Comparison of ENCODE assay signal across 6 cellular contexts in genomic region chr5:176389769-176390123, GRCh38. TPM values are rescaled to one million over a fixed set of nuclear protein-coding genes. Genes with fewer than 3 reads are reported as not detected.
A peak's percentile ranks its signal among the peaks of the same experiment; 100 is the strongest.
DNase-seq lines count a peak whose midpoint lies in the region; ATAC-seq and TF ChIP-seq lines count a peak whose summit lies in the region.
"Not testable (repeated sequence)": the region's sequence is repeated elsewhere in the genome, so short reads cannot be mapped to it uniquely, and the experiment has no call there.

No MANE protein-coding gene starts in this region.

- not testable (repeated sequence) for TF ChIP-seq CTCF in SK-N-SH (IDR thresholded peaks at IDR 0.05); body of pancreas (IDR thresholded peaks at IDR 0.05); heart left ventricle (IDR thresholded peaks at IDR 0.05); nephron progenitor cell (IDR thresholded peaks at IDR 0.05)

- H3K79me2 ChIP-seq in SK-N-SH (ENCODE audit: insufficient read depth) = peaks cover 51% of the 10 kb centered on the region

- peaks cover 29% of the 10 kb centered on the region for H3K36me3 Mint-ChIP-seq in nephron progenitor cell (ENCODE audit: low read depth)

- not testable (repeated sequence) for H3K9me2 ChIP-seq in SK-N-SH

- H4K20me1 ChIP-seq in SK-N-SH (ENCODE audit: insufficient read depth) = not testable (repeated sequence)

- CTCF ChIA-PET in SK-N-SH (lab: Yijun Ruan, JAX) = not testable (repeated sequence)

- POLR2A ChIA-PET in SK-N-SH (lab: Yijun Ruan, JAX) = interaction anchor here (0.9 to 1.5 kb wide), 2 partner anchors 26 to 976 kb away, joined by 3 to 4 read pairs; partner anchors contain the start of gene CLTB

- H3K4me1 ChIP-seq in SK-N-SH (ENCODE audit: control insufficient read depth in 1 of 2, insufficient read depth in 2 of 2, low read depth in 1 of 2, low read length in 1 of 2) = peaks cover 0 to 14% of the 10 kb centered on the region in 2 experiments; a peak in 2 of 4 replicates
- peaks cover 29% of the 10 kb centered on the region for H3K4me1 ChIP-seq in body of pancreas
- H3K4me1 ChIP-seq in heart left ventricle = peaks cover 3 to 35% (median 22%) of the 10 kb centered on the region in 12 donors
- not testable (repeated sequence) for H3K4me1 ChIP-seq in thymus (ENCODE audit: control insufficient read depth, insufficient read depth, low read length)

- H3K36me3 ChIP-seq in SK-N-SH (replicated peaks in 1 of 2; ENCODE audit: control insufficient read depth in 1 of 2, insufficient read depth in 2 of 2, low read length in 1 of 2) = peaks cover 11 to 30% of the 10 kb centered on the region in 2 experiments
- not testable (repeated sequence) for H3K36me3 ChIP-seq in body of pancreas (replicated peaks in 1 of 2; ENCODE audit: insufficient read depth in 1 of 2, low read depth in 2 of 2)
- H3K36me3 ChIP-seq in heart left ventricle = peaks cover 2 to 57% (median 51%) of the 10 kb centered on the region in 9 donors
- H3K36me3 ChIP-seq in thymus (ENCODE audit: control insufficient read depth, insufficient read depth) = peaks cover 32% of the 10 kb centered on the region

- peak overlapping the region; percentile 96 for H3K9ac ChIP-seq in SK-N-SH

- not testable (repeated sequence) for TF ChIP-seq EP300 in SK-N-SH (IDR thresholded peaks at IDR 0.05; ENCODE audit: borderline replicate concordance in 1 of 2, low read depth in 1 of 2, low read length in 1 of 2)

- not testable (repeated sequence) for DNase-seq in SK-N-SH, body of pancreas, nephron progenitor cell
- DNase-seq in heart left ventricle = peak in 1 of 5 donors; percentile 19

- WGBS in SK-N-SH (ENCODE audit: low lambda C conversion rate) = 75% methylated on average over 11 of the region's 13 CpGs
- WGBS in body of pancreas, 2 donors = 82 to 83% methylated on average over 13 of the region's 13 CpGs
- WGBS in heart left ventricle, 4 donors = 84 to 89% (median 85%) methylated on average over 13 of the region's 13 CpGs
- 89% methylated on average over 13 of the region's 13 CpGs for WGBS in thymus

- H3K4me1 Mint-ChIP-seq in nephron progenitor cell = peaks cover 34% of the 10 kb centered on the region

- TF ChIP-seq POLR2A in body of pancreas (IDR thresholded peaks at IDR 0.05); heart left ventricle (IDR thresholded peaks at IDR 0.05): not testable (repeated sequence)

- H3K27ac Mint-ChIP-seq in nephron progenitor cell = peak overlapping the region; percentile 100

- TF ChIP-seq RAD21 in SK-N-SH (IDR thresholded peaks at IDR 0.05; ENCODE audit: low read length) = not testable (repeated sequence)

- H3K27ac ChIP-seq in SK-N-SH (ENCODE audit: low read depth in 2 of 2, low read length in 1 of 2) (peak overlapping the region; percentile 96 to 97), body of pancreas (peak overlapping the region; percentile 92 to 97 (median 94)), heart left ventricle (peak overlapping the region; percentile 85 to 100 (median 96)), thymus (ENCODE audit: low read depth) (peak overlapping the region; percentile 10)

- H3K9me3 ChIP-seq in SK-N-SH; body of pancreas; heart left ventricle; thymus (ENCODE audit: control insufficient read depth): not testable (repeated sequence)

- not testable (repeated sequence) for H3K27me3 Mint-ChIP-seq in nephron progenitor cell (ENCODE audit: low read depth, poor library complexity)

- peak overlapping the region; percentile 44; the same call in 1 of the 2 replicates for H2AFZ ChIP-seq in SK-N-SH (ENCODE audit: low read depth)

- not testable (repeated sequence) for H3K27me3 ChIP-seq in SK-N-SH (ENCODE audit: insufficient read depth); body of pancreas; heart left ventricle; thymus (ENCODE audit: control insufficient read depth, insufficient read depth)

- H3K4me3 ChIP-seq in GM08714 (ENCODE audit: low read length) = peak overlapping the region; percentile 93
- H3K4me3 ChIP-seq in SK-N-SH (ENCODE audit: low read depth in 2 of 2, low read length in 1 of 2) = peak overlapping the region; percentile 92 to 96
- H3K4me3 ChIP-seq in body of pancreas = peak overlapping the region; percentile 65 to 67
- H3K4me3 ChIP-seq in heart left ventricle = peak overlapping the region; percentile 53 to 89 (median 82)
- H3K4me3 ChIP-seq in thymus (ENCODE audit: low read length) = peak overlapping the region; percentile 70

- ATAC-seq in body of pancreas, heart left ventricle: not testable (repeated sequence)

- H3K9me3 Mint-ChIP-seq in nephron progenitor cell = not testable (repeated sequence)

- H3K4me3 Mint-ChIP-seq in nephron progenitor cell = peak overlapping the region; percentile 100

- H3F3A ChIP-seq in SK-N-SH (replicated peaks; ENCODE audit: insufficient read depth) = not testable (repeated sequence)

- intact Hi-C loops in body of pancreas (cut with DNase I) = not testable (repeated sequence)
- intact Hi-C loops in heart left ventricle (cut with DNase I) = loop anchor here in 2 of 10 donors (1.0 to 10.0 kb wide), 3 partner anchors 27 to 145 kb away; partner anchors contain the start of genes KIAA1191 (in 1 of the 2) and RNF44 (in 1 of the 2)

- H3K4me2 ChIP-seq in SK-N-SH = peak overlapping the region; percentile 87

RNA-seq across cellular contexts. Expression of gene HIGD2A, which starts 1.2 kb away (rescaled TPM):
- polyA plus RNA-seq in SK-N-SH (2012; rRNA removed) (211 and 213 TPM in 2 replicates), heart left ventricle (100 to 1,000 TPM; 229 to 454 TPM), thymus (161 TPM)
- polyA plus RNA-seq in SK-N-SH (2012; cell fraction: cytosol; rRNA removed) = 139 and 190 TPM in 2 replicates
- polyA plus RNA-seq in SK-N-SH (2012; cell fraction: nucleus; rRNA removed) = 57.7 and 81.8 TPM in 2 replicates
- total RNA-seq in body of pancreas (10 to 100 TPM; 20.1 to 44.1 TPM), heart left ventricle (100 to 1,000 TPM; 177 to 318 (median 218) TPM)

RNA-seq across cellular contexts. Expression of gene NOP16, which starts 1.3 kb away (rescaled TPM):
- polyA plus RNA-seq in SK-N-SH (2012; rRNA removed) (158 and 161 TPM in 2 replicates), heart left ventricle (10 to 100 TPM; 33.4 to 83.4 TPM), thymus (30.6 TPM)
- polyA plus RNA-seq in SK-N-SH (2012; cell fraction: cytosol; rRNA removed) = 134 and 136 TPM in 2 replicates
- polyA plus RNA-seq in SK-N-SH (2012; cell fraction: nucleus; rRNA removed) = 233 and 292 TPM in 2 replicates
- total RNA-seq in body of pancreas (10 to 100 TPM; 19.2 to 32.0 TPM), heart left ventricle (10 to 100 TPM in 8 of 9 donors, 1 to 10 TPM in 1; 9.3 to 33.9 (median 15.8) TPM)

RNA-seq across cellular contexts. Expression of gene ARL10, which starts 24.5 kb away (rescaled TPM):
- 4.6 and 7.8 TPM in 2 replicates for polyA plus RNA-seq in SK-N-SH (2012; rRNA removed)
- 3.6 and 5.7 TPM in 2 replicates for polyA plus RNA-seq in SK-N-SH (2012; cell fraction: cytosol; rRNA removed)
- polyA plus RNA-seq in SK-N-SH (2012; cell fraction: nucleus; rRNA removed) = 27.9 and 49.3 TPM in 2 replicates
- total RNA-seq in body of pancreas = 1 to 10 TPM; 2.9 to 3.3 TPM
- total RNA-seq in heart left ventricle = 1 to 10 TPM; 2.9 to 8.1 (median 5.4) TPM
- polyA plus RNA-seq in heart left ventricle = 1 to 10 TPM; 1.5 to 4.8 TPM
- polyA plus RNA-seq in thymus = 3.3 TPM

RNA-seq across cellular contexts. Expression of gene CLTB, which starts 26.6 kb away (rescaled TPM):
- polyA plus RNA-seq in SK-N-SH (2012; rRNA removed) (85.9 and 91.2 TPM in 2 replicates), heart left ventricle (100 to 1,000 TPM; 461 to 464 TPM), thymus (129 TPM)
- polyA plus RNA-seq in SK-N-SH (2012; cell fraction: cytosol; rRNA removed) = 67.0 and 82.5 TPM in 2 replicates
- 37.1 and 45.6 TPM in 2 replicates for polyA plus RNA-seq in SK-N-SH (2012; cell fraction: nucleus; rRNA removed)
- total RNA-seq in body of pancreas (10 to 100 TPM; 39.6 to 57.3 TPM), heart left ventricle (100 to 1,000 TPM; 185 to 401 (median 231) TPM)

RNA-seq across cellular contexts. Expression of gene KIAA1191, which starts 28.2 kb away (rescaled TPM):
- polyA plus RNA-seq in SK-N-SH (2012; rRNA removed) (100 and 127 TPM in 2 replicates), heart left ventricle (10 to 100 TPM; 42.8 to 61.8 TPM), thymus (56.0 TPM)
- polyA plus RNA-seq in SK-N-SH (2012; cell fraction: cytosol; rRNA removed) = 75.8 and 102 TPM in 2 replicates
- polyA plus RNA-seq in SK-N-SH (2012; cell fraction: nucleus; rRNA removed) = 46.0 and 69.3 TPM in 2 replicates
- total RNA-seq in body of pancreas (100 to 1,000 TPM in 1 of 2 donors, 10 to 100 TPM in 1; 56.0 to 110 TPM), heart left ventricle (100 to 1,000 TPM in 5 of 9 donors, 10 to 100 TPM in 4; 68.4 to 143 (median 104) TPM)

Comparison
In these comparisons a context has a peak if more than half of its experiments do, and no peak if none do; other contexts are left out.
1. H3K27ac ChIP-seq: peak in every context shown above with its lines; median percentile 96 in SK-N-SH; 96 in heart left ventricle; 94 in body of pancreas; 10 in thymus.